ENCODE assay signal across 35 cellular contexts in genomic region chr7:146831875-146832274, GRCh38.
"Had no signal": no experiment of that assay in that cellular context is flagged by ENCODE, and none has a peak within 500 bp of the region (broad histone marks: within the 10 kb centered on the region; RNA-seq: fewer than 3 reads in every experiment).

No MANE protein-coding gene starts in this region.

- FAIRE-seq: astrocyte had no signal

- H3K4me3 ChIP-seq: adrenal gland, body of pancreas, breast epithelium, coronary artery, MG63, Peyer's patch, SJSA1 had no signal

- H3K27ac ChIP-seq: adrenal gland, body of pancreas, breast epithelium, coronary artery, Peyer's patch, SJSA1, VCaP had no signal

- H3K27me3 ChIP-seq: adrenal gland, body of pancreas, breast epithelium, MG63, Peyer's patch, SJSA1 had no signal

- H3K36me3 ChIP-seq: adrenal gland, breast epithelium, MG63, Peyer's patch, SJSA1 had no signal

- DNase-seq: activated B cell treated with CpG ODN at 0.5 μM for 24 hours; activated CD4-positive, alpha-beta memory T cell treated with anti-CD3 and anti-CD28 coated beads for 36 hours; activated CD4-positive, alpha-beta T cell treated with anti-CD3 and anti-CD28 coated beads for 4 hours; activated CD4-positive, alpha-beta T cell treated with anti-CD3 and anti-CD28 coated beads, Interleukin-2, amount 50 U/mL, for 1 hour; activated CD4-positive, CD25-positive, alpha-beta regulatory T cell treated with anti-CD3 and anti-CD28 coated beads, Interleukin-2, amount 50 U/mL, for 72 hours; activated CD8-positive, alpha-beta memory T cell treated with anti-CD3 and anti-CD28 coated beads, Interleukin-2, amount 50 U/mL, for 4 hours; activated gamma-delta T cell treated with Interleukin-2 at 50 U/mL for 16 hours; activated naive CD4-positive, alpha-beta T cell treated with anti-CD3 and anti-CD28 coated beads for 36 hours; activated T-cell treated with anti-CD3 and anti-CD28 coated beads for 4 hours; activated T-cell treated with anti-CD3 and anti-CD28 coated beads, Interleukin-2, amount 50 U/mL, for 4 hours; adrenal gland; body of pancreas; Kasumi-1; KG1; MG63; NCI-H1048; NCI-H146; NCI-H187; NCI-H2081; NCI-H226; NCI-H446 treated with DMSO at 0.1 percent for 48 hours; NCI-H774; PC-3; Peyer's patch; RPMI8226; SHP77 treated with DMSO at 0.1 percent for 48 hours; SW 1271; T-helper 1 cell; T-helper 2 cell; T-helper 9 cell had no signal

- H3K4me1 ChIP-seq: adrenal gland, breast epithelium, Peyer's patch, SJSA1 had no signal

- H3K9me3 ChIP-seq: adrenal gland, body of pancreas, breast epithelium, MG63 had no signal
